Comparison of ENCODE assay signal across 8 cellular contexts in the genomic region with DNA sequence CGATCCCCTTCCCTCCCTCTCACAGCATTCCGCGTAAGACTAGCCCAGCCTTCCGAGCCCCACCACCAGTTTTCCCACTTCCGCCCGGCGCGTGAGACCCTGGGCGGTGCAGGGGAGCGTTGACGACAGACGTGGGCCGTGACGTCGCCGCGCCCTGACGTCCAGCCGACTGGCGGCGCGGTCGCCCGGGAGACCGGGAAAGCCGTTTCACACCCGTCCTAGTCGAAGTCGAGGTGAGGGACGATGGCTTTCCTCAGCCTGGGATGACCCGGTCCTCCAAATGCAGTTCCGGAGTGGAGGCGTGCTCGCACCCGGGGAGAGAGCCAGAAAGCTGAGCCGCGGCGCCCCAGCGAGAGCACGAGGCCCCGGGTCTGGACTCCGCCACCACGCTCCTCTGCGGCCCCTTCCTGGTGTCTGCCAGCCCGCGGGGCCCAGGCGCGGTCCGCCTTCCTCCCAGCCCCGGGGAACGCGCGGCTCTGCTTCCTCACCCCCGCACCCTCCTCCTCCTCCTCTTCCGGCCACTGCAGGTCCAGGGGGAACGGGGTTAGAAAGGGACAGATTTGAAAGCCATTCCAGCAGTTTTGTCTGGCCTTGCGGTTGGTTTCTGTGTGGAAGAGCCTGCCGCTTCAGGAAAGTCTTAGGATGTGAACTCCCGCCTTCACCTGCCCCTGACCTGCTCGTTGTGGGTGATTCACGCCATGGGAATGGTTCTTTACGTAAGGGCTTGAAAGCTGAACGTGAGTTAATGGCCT. TPM values are rescaled to one million over a fixed set of nuclear protein-coding genes. Genes with fewer than 3 reads are reported as not detected.
DNase-seq lines count a peak whose midpoint lies in the region; ATAC-seq and TF ChIP-seq lines count a peak whose summit lies in the region.

Gene LEKR1, plus strand, starts transcription at position 210 of the 752 bp plus-strand sequence. CDS start 2,977 bp downstream, outside the sequence.

- peak; percentile 92 for ATAC-seq in GM18867 (IDR thresholded peaks at IDR 0.05; ENCODE audit: unreplicated experiment)
- ATAC-seq in HG03095 (IDR thresholded peaks at IDR 0.05; ENCODE audit: unreplicated experiment), result peak; percentile 93
- peak; percentile 96 for ATAC-seq in left lung

- H3K36me3 ChIP-seq in left lung, result no peaks in the 10 kb centered on the region

- H3K4me1 ChIP-seq in left lung, result peaks cover 0 to 8% of the 10 kb centered on the region in 2 donors

- H3K9me3 Mint-ChIP-seq in activated CD4-positive, alpha-beta T cell treated with anti-CD3 and anti-CD28 coated beads, Interleukin-2, amount 10 ng/mL, durations not matched to agents 7 days and 5 days, result peaks cover 6% of the 10 kb centered on the region

- POLR2A ChIA-PET in activated CD4-positive, alpha-beta T cell treated with anti-CD3 and anti-CD28 coated beads, Interleukin-2, amount 10 ng/mL, durations not matched to agents 7 days and 5 days (lab: Charles Lee), result no interaction called here

- H3K4me3 Mint-ChIP-seq in activated CD4-positive, alpha-beta T cell treated with anti-CD3 and anti-CD28 coated beads, Interleukin-2, amount 10 ng/mL, durations not matched to agents 7 days and 5 days, result peak within 1 kb of the TSS; percentile 88

- TF ChIP-seq CTCF in left lung (IDR thresholded peaks at IDR 0.05), result no peak

- intact Hi-C loops in left lung (cut with DNase I), result loop anchor here in 1 of 2 donors (5.0 kb wide), 1 partner anchor 311 kb away; no protein-coding TSS in a partner anchor

- peaks cover 20% of the 10 kb centered on the region for H3K36me3 Mint-ChIP-seq in activated CD4-positive, alpha-beta T cell treated with anti-CD3 and anti-CD28 coated beads, Interleukin-2, amount 10 ng/mL, durations not matched to agents 7 days and 5 days (ENCODE audit: low read depth)

- no peaks in the 10 kb centered on the region for H3K27me3 ChIP-seq in left lung

- no peaks in the 10 kb centered on the region for H3K9me3 ChIP-seq in left lung

- peaks cover 4% of the 10 kb centered on the region for H3K27me3 Mint-ChIP-seq in activated CD4-positive, alpha-beta T cell treated with anti-CD3 and anti-CD28 coated beads, Interleukin-2, amount 10 ng/mL, durations not matched to agents 7 days and 5 days

- CTCF ChIA-PET in activated CD4-positive, alpha-beta T cell treated with anti-CD3 and anti-CD28 coated beads, Interleukin-2, amount 10 ng/mL, durations not matched to agents 7 days and 5 days (lab: Charles Lee), result no interaction called here

- H3K27ac Mint-ChIP-seq in activated CD4-positive, alpha-beta T cell treated with anti-CD3 and anti-CD28 coated beads, Interleukin-2, amount 10 ng/mL, durations not matched to agents 7 days and 5 days, result peak within 1 kb of the TSS; percentile 96

- peak within 1 kb of the TSS; percentile 92 to 94 for H3K27ac ChIP-seq in left lung

- in situ Hi-C loops in ACHN (cut with HindIII; ENCODE audit: low pct_ligation_motif_present, low pct_unique_long_range_greater_than_20kb, low sequenced_read_pairs), result no loop called here

- peak within 1 kb of the TSS; percentile 66 to 69 for H3K4me3 ChIP-seq in left lung

- peak; percentile 92 for DNase-seq in ACHN
- DNase-seq in NCI-H446 (lab: John Stamatoyannopoulos, UW), result peak; percentile 84 to 89
- peak; percentile 58 for DNase-seq in activated CD4-positive, alpha-beta T cell treated with anti-CD3 and anti-CD28 coated beads, Interleukin-2, amount 10 ng/mL, durations not matched to agents 7 days and 5 days
- DNase-seq in dedifferentiated amniotic fluid mesenchymal stem cell (ENCODE audit: extremely low spot score), result peak; percentile 28
- DNase-seq in left lung, result peak; percentile 92 to 96
- DNase-seq in stimulated activated CD4-positive, alpha-beta T cell treated with anti-CD3 and anti-CD28 coated beads, Interleukin-2, amount 100 ng/mL, for 4 hours (ENCODE audit: low read depth), result peak; percentile 57

- H3K4me1 Mint-ChIP-seq in activated CD4-positive, alpha-beta T cell treated with anti-CD3 and anti-CD28 coated beads, Interleukin-2, amount 10 ng/mL, durations not matched to agents 7 days and 5 days, result peaks cover 46% of the 10 kb centered on the region

RNA-seq across cellular contexts. Expression of gene LEKR1, which starts in this region (rescaled TPM):
- under 1 TPM; 0.47 to 0.54 TPM for total RNA-seq in activated CD4-positive, alpha-beta T cell treated with anti-CD3 and anti-CD28 coated beads, Interleukin-2, amount 10 ng/mL, durations not matched to agents 7 days and 5 days
- 1 to 10 TPM in 1 of 2 donors, under 1 TPM in 1; 0.76 to 1.6 TPM for total RNA-seq in left lung

Comparison
In these comparisons a context has a peak if more than half of its experiments do, and no peak if none do; other contexts are left out.
1. Peak in every context shown above with its lines: DNase-seq, ATAC-seq, H3K4me3 ChIP-seq and H3K27ac ChIP-seq.
2. Peak in DNase-seq in activated CD4-positive, alpha-beta T cell treated with anti-CD3 and anti-CD28 coated beads, Interleukin-2, amount 10 ng/mL, durations not matched to agents 7 days and 5 days; RNA of the gene not detected or under 1 TPM.
3. DNase-seq: peak in every context shown above with its lines; median percentile 94 in left lung; 92 in ACHN; 86 in NCI-H446; 58 in activated CD4-positive, alpha-beta T cell treated with anti-CD3 and anti-CD28 coated beads, Interleukin-2, amount 10 ng/mL, durations not matched to agents 7 days and 5 days; 57 in stimulated activated CD4-positive, alpha-beta T cell treated with anti-CD3 and anti-CD28 coated beads, Interleukin-2, amount 100 ng/mL, for 4 hours; 28 in dedifferentiated amniotic fluid mesenchymal stem cell.